Comparison of ENCODE assay signal across 34 cellular contexts in genomic region chr2:5781679-5782078, GRCh38.
"Had no signal": no experiment of that assay in that cellular context is flagged by ENCODE, and none has a peak within 500 bp of the region (broad histone marks: within the 10 kb centered on the region; RNA-seq: fewer than 3 reads in every experiment).

No MANE protein-coding gene starts in this region.

- H3K36me3 ChIP-seq: brain microvascular endothelial cell, esophagus muscularis mucosa, WERI-Rb-1 had no signal

- H3K27me3 ChIP-seq: brain microvascular endothelial cell, esophagus muscularis mucosa had no signal

- H3K4me3 ChIP-seq: esophagus muscularis mucosa had no signal

- H3K27me3 Mint-ChIP-seq: activated naive CD8-positive, alpha-beta T cell; activated T-helper 17 cell treated with anti-CD3 and anti-CD28 coated beads, Interleukin-2, amount 50 U/mL, for 72 hours; central memory CD8-positive, alpha-beta T cell; effector memory CD8-positive, alpha-beta T cell; T-helper 17 cell had no signal

- H3K27ac ChIP-seq: brain microvascular endothelial cell, esophagus muscularis mucosa, WERI-Rb-1 had no signal

- H3K4me3 Mint-ChIP-seq: activated CD4-positive, alpha-beta T cell treated with anti-CD3 and anti-CD28 coated beads for 36 hours; activated CD8-positive, alpha-beta T cell treated with anti-CD3 and anti-CD28 coated beads for 36 hours; activated naive CD8-positive, alpha-beta T cell; activated T-cell treated with anti-CD3 and anti-CD28 coated beads, Interleukin-2, amount 50 U/mL, for 4 hours; activated T-helper 17 cell treated with anti-CD3 and anti-CD28 coated beads, Interleukin-2, amount 50 U/mL, for 72 hours; central memory CD8-positive, alpha-beta T cell; effector memory CD8-positive, alpha-beta T cell; T-helper 17 cell; T-helper 2 cell treated with Interferon-gamma antibody and Interleukin-4, amounts not matched to agents 5 μg/mL and 100 μg/mL, for 36 hours had no signal

- H3K36me3 Mint-ChIP-seq: activated naive CD8-positive, alpha-beta T cell had no signal

- DNase-seq: activated CD4-positive, alpha-beta T cell treated with anti-CD3 and anti-CD28 coated beads for 36 hours; activated CD4-positive, alpha-beta T cell treated with anti-CD3 and anti-CD28 coated beads, Interleukin-2, amount 50 U/mL, for 1 hour; activated CD4-positive, alpha-beta T cell treated with anti-CD3 and anti-CD28 coated beads, Interleukin-2, amount 50 U/mL, for 48 hours; activated CD4-positive, CD25-positive, alpha-beta regulatory T cell; activated CD4-positive, CD25-positive, alpha-beta regulatory T cell treated with anti-CD3 and anti-CD28 coated beads, Interleukin-2, amount 50 U/mL, for 72 hours; activated CD8-positive, alpha-beta memory T cell treated with anti-CD3 and anti-CD28 coated beads for 24 hours; activated CD8-positive, alpha-beta T cell treated with anti-CD3 and anti-CD28 coated beads for 36 hours; activated effector memory CD4-positive, alpha-beta T cell treated with Interleukin-2 at 50 U/mL for 16 hours; activated gamma-delta T cell treated with Interleukin-2 at 50 U/mL for 16 hours; activated naive CD4-positive, alpha-beta T cell treated with anti-CD3 and anti-CD28 coated beads, Interleukin-2, amount 50 U/mL, for 16 hours; activated naive CD4-positive, alpha-beta T cell treated with Interleukin-2 at 50 U/mL for 16 hours; activated T-cell treated with anti-CD3 and anti-CD28 coated beads, Interleukin-2, amount 50 U/mL, for 4 hours; amniotic stem cell; anterior cingulate cortex; brain microvascular endothelial cell; cortex of kidney; dermis blood vessel endothelial cell; effector CD4-positive, alpha-beta T cell; effector memory CD8-positive, alpha-beta T cell; erythroblast; head of caudate nucleus; hippocampal formation; T-helper 17 cell; T1000; WERI-Rb-1 had no signal

- H3K4me1 ChIP-seq: esophagus muscularis mucosa had no signal

- H3K4me1 Mint-ChIP-seq: activated CD4-positive, alpha-beta T cell treated with anti-CD3 and anti-CD28 coated beads for 36 hours; activated T-helper 17 cell treated with anti-CD3 and anti-CD28 coated beads, Interleukin-2, amount 50 U/mL, for 72 hours; central memory CD8-positive, alpha-beta T cell; T-helper 17 cell had no signal

- H3K27ac Mint-ChIP-seq: activated CD4-positive, alpha-beta T cell treated with anti-CD3 and anti-CD28 coated beads for 36 hours; activated CD8-positive, alpha-beta T cell treated with anti-CD3 and anti-CD28 coated beads for 36 hours; activated naive CD8-positive, alpha-beta T cell; activated T-helper 17 cell treated with anti-CD3 and anti-CD28 coated beads, Interleukin-2, amount 50 U/mL, for 72 hours; effector memory CD8-positive, alpha-beta T cell; T-helper 17 cell; T-helper 2 cell treated with Interferon-gamma antibody and Interleukin-4, amounts not matched to agents 5 μg/mL and 100 μg/mL, for 36 hours had no signal

- FAIRE-seq: astrocyte, bronchial epithelial cell, colon, frontal cortex had no signal
